In the genomic region with DNA sequence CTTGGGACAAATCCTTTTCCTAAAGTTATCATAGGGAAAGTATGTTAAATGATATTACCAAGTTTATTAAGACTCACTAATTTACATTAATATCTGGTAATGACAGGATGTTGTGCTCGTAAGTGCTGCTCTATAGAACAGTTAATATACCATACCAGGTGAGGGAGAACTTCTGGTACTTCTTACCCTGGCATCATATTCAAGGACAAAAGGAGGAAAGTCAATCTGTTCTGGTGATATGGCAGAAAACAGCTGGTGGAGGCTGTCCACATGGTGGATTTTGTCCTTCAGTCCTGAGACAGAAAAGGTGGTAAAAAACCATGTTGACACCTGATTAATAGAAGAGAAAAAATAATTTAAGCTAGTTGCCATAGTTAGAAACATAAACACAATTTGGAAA, we compare ENCODE assay signal across 34 cellular contexts.
"Had no signal": no experiment of that assay in that cellular context is flagged by ENCODE, and none has a peak within 500 bp of the region (broad histone marks: within the 10 kb centered on the region; RNA-seq: fewer than 3 reads in every experiment).

No MANE protein-coding gene starts in this region.

- H3K27me3 ChIP-seq: MG63 had no signal

- DNase-seq: Karpas-422, Kasumi-1, MG63, MM.1S, MV-4-11, NCI-H1048, NCI-H1092, NCI-H1092 treated with DMSO at 0.1 percent for 48 hours, NCI-H1105, NCI-H1105 treated with DMSO at 0.1 percent for 48 hours, NCI-H1417, NCI-H1417 treated with DMSO at 0.1 percent for 48 hours, NCI-H1436, NCI-H1436 treated with DMSO at 0.1 percent for 48 hours, NCI-H146, NCI-H1694, NCI-H1694 treated with DMSO at 0.1 percent for 48 hours, NCI-H187, NCI-H187 treated with DMSO at 0.1 percent for 48 hours, NCI-H1930, NCI-H2029, NCI-H2029 treated with DMSO at 0.1 percent for 48 hours, NCI-H2081, NCI-H2081 treated with DMSO at 0.1 percent for 48 hours, NCI-H2171, NCI-H2171 treated with DMSO at 0.1 percent for 48 hours, NCI-H2227 treated with DMSO at 0.1 percent for 48 hours, NCI-H226, NCI-H345, NCI-H446, NCI-H446 treated with DMSO at 0.1 percent for 48 hours, NCI-H510A, NCI-H510A treated with DMSO at 0.1 percent for 48 hours, NCI-H524 had no signal

- H3K4me3 ChIP-seq: MG63 had no signal
